Comparison of ENCODE assay signal across 1 cellular context in genomic region chr15:88913017-88913849, GRCh38.
A peak's percentile ranks its signal among the peaks of the same experiment; 100 is the strongest.
TF ChIP-seq lines count a peak whose summit lies in the region.

TSS of gene MFGE8 (minus strand) at chr15:88913379. CDS start at chr15:88913319, 60 bp downstream.

TF ChIP-seq in HEK293, 187 proteins besides CTCF, POLR2A, EP300 and RAD21 (continued from another document and continues in another):
- TF ChIP-seq PRDM2 (tag by site-specific recombination; IDR thresholded peaks at IDR 0.05; ENCODE audit: borderline replicate concordance) (no peak), ZNF555 (tag by site-specific recombination; conservative IDR thresholded peaks at IDR 0.05) (no peak), ZNF76 (tag by site-specific recombination; IDR thresholded peaks at IDR 0.05; ENCODE audit: borderline replicate concordance, low read depth) (no peak), ZNF610 (tag by site-specific recombination; IDR thresholded peaks at IDR 0.05; ENCODE audit: borderline replicate concordance) (no peak), ZNF280D (tag by site-specific recombination; IDR thresholded peaks at IDR 0.05) (no peak), ZIC2 (tag by site-specific recombination; IDR thresholded peaks at IDR 0.05) (peak; percentile 91), ZNF707 (tag by site-specific recombination; IDR thresholded peaks at IDR 0.05) (no peak), ZNF510 (tag by site-specific recombination; IDR thresholded peaks at IDR 0.05; ENCODE audit: insufficient replicate concordance) (no peak), ZNF133 (tag by site-specific recombination; IDR thresholded peaks at IDR 0.05) (no peak), HOXD13 (CRISPR knock-in tag; IDR thresholded peaks at IDR 0.05; ENCODE audit: borderline replicate concordance) (no peak), ZNF121 (tag by site-specific recombination; IDR thresholded peaks at IDR 0.05) (no peak), ZNF747 (tag by site-specific recombination; IDR thresholded peaks at IDR 0.05) (no peak), ZNF37A (tag by site-specific recombination; IDR thresholded peaks at IDR 0.05) (no peak), SP7 (tag by site-specific recombination; IDR thresholded peaks at IDR 0.05) (peak; percentile 73), ZBTB49 (tag by site-specific recombination; IDR thresholded peaks at IDR 0.05; ENCODE audit: low read depth) (no peak), ZNF350 (tag by site-specific recombination; IDR thresholded peaks at IDR 0.05) (no peak), IKZF3 (tag by site-specific recombination; IDR thresholded peaks at IDR 0.05) (0 out of 2 replicates have a peak, but pooled peaks have one; percentile 53), ZNF501 (tag by site-specific recombination; IDR thresholded peaks at IDR 0.05) (0 out of 2 replicates have a peak, but pooled peaks have one; percentile 28), ZBTB7A (tag by site-specific recombination; IDR thresholded peaks at IDR 0.05; ENCODE audit: low read depth) (0 out of 2 replicates have a peak, but pooled peaks have one; percentile 49), ZNF830 (tag by site-specific recombination; IDR thresholded peaks at IDR 0.05; ENCODE audit: low read depth) (no peak), GFI1B (tag by site-specific recombination; IDR thresholded peaks at IDR 0.05) (no peak), ZNF529 (tag by site-specific recombination; IDR thresholded peaks at IDR 0.05; ENCODE audit: insufficient replicate concordance) (no peak), ZNF645 (tag by site-specific recombination; IDR thresholded peaks at IDR 0.05) (no peak), ZNF837 (tag by site-specific recombination; IDR thresholded peaks at IDR 0.05) (no peak), ZNF580 (tag by site-specific recombination; IDR thresholded peaks at IDR 0.05) (no peak), GLI2 (tag by site-specific recombination; IDR thresholded peaks at IDR 0.05; ENCODE audit: borderline replicate concordance, low read depth) (no peak), SALL2 (tag by site-specific recombination; IDR thresholded peaks at IDR 0.05; ENCODE audit: borderline replicate concordance) (no peak), YY1 (tag by site-specific recombination; IDR thresholded peaks at IDR 0.05) (no peak; the same call in 1 of the 2 replicates), ZNF157 (tag by site-specific recombination; IDR thresholded peaks at IDR 0.05) (no peak), WT1 (tag by site-specific recombination; IDR thresholded peaks at IDR 0.05) (no peak; the same call in 1 of the 2 replicates), SCRT1 (tag by site-specific recombination; IDR thresholded peaks at IDR 0.05; ENCODE audit: borderline replicate concordance) (no peak), ZNF248 (tag by site-specific recombination; IDR thresholded peaks at IDR 0.05) (no peak), ZFP41 (tag by site-specific recombination; IDR thresholded peaks at IDR 0.05; ENCODE audit: borderline replicate concordance) (no peak), ZNF768 (tag by site-specific recombination; IDR thresholded peaks at IDR 0.05) (no peak), ZBTB26 (tag by site-specific recombination; optimal IDR thresholded peaks at IDR 0.05) (peak; percentile 87), ZNF404 (tag by site-specific recombination; IDR thresholded peaks at IDR 0.05) (no peak), ZNF449 (tag by site-specific recombination; IDR thresholded peaks at IDR 0.05) (peak; percentile 62), ZNF391 (tag by site-specific recombination; IDR thresholded peaks at IDR 0.05; ENCODE audit: borderline replicate concordance, low read depth) (no peak), ZNF585B (tag by site-specific recombination; IDR thresholded peaks at IDR 0.05) (no peak), ZNF558 (tag by site-specific recombination; IDR thresholded peaks at IDR 0.05) (no peak), PRDM4 (tag by site-specific recombination; IDR thresholded peaks at IDR 0.05) (no peak), ZNF112 (tag by site-specific recombination; IDR thresholded peaks at IDR 0.05) (no peak)
